In the genomic region with DNA sequence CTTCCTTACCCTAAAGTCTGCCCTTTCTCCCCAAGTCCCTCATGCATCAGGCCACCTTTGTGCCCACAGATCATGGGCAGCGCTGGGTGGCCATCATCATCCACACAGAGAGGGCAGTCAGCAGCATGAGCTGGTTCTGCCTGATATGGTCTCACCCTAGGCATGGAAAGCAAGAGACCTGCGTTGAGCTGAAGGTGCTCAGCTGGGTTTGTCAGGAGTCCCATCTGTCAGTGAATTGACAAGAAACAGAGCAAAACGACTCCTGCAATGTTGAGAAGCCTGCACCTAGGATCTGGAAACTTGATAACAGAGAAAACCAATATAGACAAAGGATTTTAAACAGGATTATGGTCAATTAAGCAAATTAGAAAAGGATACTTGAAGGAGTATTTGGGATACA, we compare ENCODE assay signal across 21 cellular contexts.
"Had no signal": no experiment of that assay in that cellular context is flagged by ENCODE, and none has a peak within 500 bp of the region (broad histone marks: within the 10 kb centered on the region; RNA-seq: fewer than 3 reads in every experiment).

No MANE protein-coding gene starts in this region.

- H3K9ac ChIP-seq: KMS-11 had no signal

- H3K4me3 ChIP-seq: cardiac muscle cell, SK-N-MC had no signal

- H3K27me3 Mint-ChIP-seq: activated CD8-positive, alpha-beta T cell treated with anti-CD3 and anti-CD28 coated beads for 36 hours; T-cell had no signal

- H3K27me3 ChIP-seq: brain microvascular endothelial cell, cardiac muscle cell had no signal

- H3K27ac ChIP-seq: brain microvascular endothelial cell, cardiac muscle cell, KMS-11, SK-N-MC, VCaP had no signal

- H3K36me3 ChIP-seq: brain microvascular endothelial cell, cardiac muscle cell had no signal

- H3K9me3 Mint-ChIP-seq: activated CD8-positive, alpha-beta T cell treated with anti-CD3 and anti-CD28 coated beads for 36 hours; activated naive CD4-positive, alpha-beta T cell treated with anti-CD3 and anti-CD28 coated beads, Interleukin-2, amount 50 U/mL, for 72 hours; activated T-cell treated with anti-CD3 and anti-CD28 coated beads, Interleukin-2, amount 50 U/mL, for 72 hours; activated T-helper 2 cell treated with anti-CD3 and anti-CD28 coated beads, Interferon-gamma antibody, Interleukin-2, Interleukin-4, amounts not matched to agents 10 μg/mL and 5 μg/mL and 100 μg/mL, durations not matched to agents 14 hours and 24 hours and 36 hours; T-cell had no signal

- H3K36me3 Mint-ChIP-seq: activated naive CD4-positive, alpha-beta T cell treated with anti-CD3 and anti-CD28 coated beads, Interleukin-2, amount 50 U/mL, for 72 hours had no signal

- H3K27ac Mint-ChIP-seq: activated CD8-positive, alpha-beta T cell treated with anti-CD3 and anti-CD28 coated beads for 36 hours; activated naive CD4-positive, alpha-beta T cell treated with anti-CD3 and anti-CD28 coated beads, Interleukin-2, amount 50 U/mL, for 72 hours; activated T-cell treated with anti-CD3 and anti-CD28 coated beads, Interleukin-2, amount 50 U/mL, for 72 hours; activated T-helper 2 cell treated with anti-CD3 and anti-CD28 coated beads, Interferon-gamma antibody, Interleukin-2, Interleukin-4, amounts not matched to agents 10 μg/mL and 5 μg/mL and 100 μg/mL, durations not matched to agents 14 hours and 24 hours and 36 hours had no signal

- DNase-seq: activated CD4-positive, alpha-beta T cell treated with anti-CD3 and anti-CD28 coated beads for 4 hours; activated CD8-positive, alpha-beta memory T cell treated with anti-CD3 and anti-CD28 coated beads, Interleukin-2, amount 50 U/mL, for 4 hours; activated CD8-positive, alpha-beta T cell treated with anti-CD3 and anti-CD28 coated beads for 36 hours; activated T-cell treated with anti-CD3 and anti-CD28 coated beads, Interleukin-2, amount 50 U/mL, for 72 hours; brain microvascular endothelial cell; NCI-H1092; NCI-H1417; NCI-H2029; NCI-H2107; NCI-H510A treated with DMSO at 0.1 percent for 48 hours; NCI-H774; NK-92 treated with Interleukin-12 subunit alpha and Interleukin-12 subunit beta, amount 100 ng/mL, for 24 hours; SIG-M5; T-cell; T-helper 2 cell had no signal

- H3K4me3 Mint-ChIP-seq: activated CD8-positive, alpha-beta T cell treated with anti-CD3 and anti-CD28 coated beads for 36 hours; activated T-cell treated with anti-CD3 and anti-CD28 coated beads, Interleukin-2, amount 50 U/mL, for 72 hours; T-cell had no signal

- ATAC-seq: activated CD8-positive, alpha-beta T cell treated with anti-CD3 and anti-CD28 coated beads for 36 hours; activated naive CD4-positive, alpha-beta T cell treated with anti-CD3 and anti-CD28 coated beads, Interleukin-2, amount 50 U/mL, for 72 hours; activated T-cell treated with anti-CD3 and anti-CD28 coated beads, Interleukin-2, amount 50 U/mL, for 72 hours; T-cell had no signal

- H3K4me2 ChIP-seq: KMS-11 had no signal
